Comparison of ENCODE assay signal across 19 cellular contexts in genomic region chr19:45046355-45046754, GRCh38. TPM values are rescaled to one million over a fixed set of nuclear protein-coding genes. Genes with fewer than 3 reads are reported as not detected.
DNase-seq lines count a peak whose midpoint lies in the region; ATAC-seq and TF ChIP-seq lines count a peak whose summit lies in the region.
"Had no signal": no experiment of that assay in that cellular context is flagged by ENCODE, and none has a peak within 500 bp of the region (broad histone marks: within the 10 kb centered on the region; RNA-seq: fewer than 3 reads in every experiment).

No MANE protein-coding gene starts in this region.

- peak overlapping the region; percentile 80 for H3K4me2 ChIP-seq in DOHH2 (ENCODE audit: low read length)
- H3K4me2 ChIP-seq: KMS-11, smooth muscle cell had no signal

- no peaks in the 10 kb centered on the region for H3K9me3 ChIP-seq in DOHH2 (ENCODE audit: control insufficient read depth, insufficient read depth, low read length)
- H3K9me3 ChIP-seq in mucosa of descending colon: no peaks in the 10 kb centered on the region
- H3K9me3 ChIP-seq: BE2C, body of pancreas had no signal

- no peak overlapping the region for H3K4me3 Mint-ChIP-seq in activated naive CD8-positive, alpha-beta T cell treated with anti-CD3 and anti-CD28 coated beads, Interleukin-2, amount 50 U/mL, for 24 hours

- H3K36me3 Mint-ChIP-seq in activated naive CD8-positive, alpha-beta T cell treated with anti-CD3 and anti-CD28 coated beads, Interleukin-2, amount 50 U/mL, for 24 hours (ENCODE audit: low read depth): peaks cover 33% of the 10 kb centered on the region

- no peaks in the 10 kb centered on the region for H3K27me3 Mint-ChIP-seq in activated naive CD8-positive, alpha-beta T cell treated with anti-CD3 and anti-CD28 coated beads, Interleukin-2, amount 50 U/mL, for 24 hours
- H3K27me3 Mint-ChIP-seq: stimulated activated naive CD8-positive, alpha-beta T cell treated with anti-CD3 and anti-CD28 coated beads, Interleukin-15, amount 100 ng/mL, for 72 hours had no signal

- H3K27ac ChIP-seq in 22Rv1: peak overlapping the region; percentile 68
- H3K27ac ChIP-seq in DOHH2 (ENCODE audit: low read depth, low read length): peak overlapping the region; percentile 93
- H3K27ac ChIP-seq: KMS-11 had no signal

- peaks cover 17% of the 10 kb centered on the region for H3F3A ChIP-seq in DOHH2 (ENCODE audit: control insufficient read depth, insufficient read depth)

- H3K4me3 ChIP-seq in DOHH2 (ENCODE audit: low read length) (peak overlapping the region; percentile 72), mucosa of descending colon (no peak overlapping the region)
- H3K4me3 ChIP-seq: body of pancreas, smooth muscle cell had no signal

- H3K9me3 Mint-ChIP-seq in activated naive CD8-positive, alpha-beta T cell treated with anti-CD3 and anti-CD28 coated beads, Interleukin-2, amount 50 U/mL, for 24 hours: no peaks in the 10 kb centered on the region
- H3K9me3 Mint-ChIP-seq: stimulated activated naive CD8-positive, alpha-beta T cell treated with anti-CD3 and anti-CD28 coated beads, Interleukin-15, amount 100 ng/mL, for 72 hours had no signal

- peaks cover 51% of the 10 kb centered on the region for H3K4me1 Mint-ChIP-seq in activated naive CD8-positive, alpha-beta T cell treated with anti-CD3 and anti-CD28 coated beads, Interleukin-2, amount 50 U/mL, for 24 hours

- no peak for ATAC-seq in activated naive CD8-positive, alpha-beta T cell treated with anti-CD3 and anti-CD28 coated beads, Interleukin-2, amount 50 U/mL, for 24 hours
- ATAC-seq in mucosa of descending colon: peak; percentile 13
- no peak for ATAC-seq in activated CD4-positive, CD25-positive, alpha-beta regulatory T cell treated with anti-CD3 and anti-CD28 coated beads, Interleukin-2, amount 50 U/mL, for 24 hours
- ATAC-seq: HCT116; SK-N-SH treated with all-trans-retinoic acid at 6 μM for 48 hours; stimulated activated naive CD8-positive, alpha-beta T cell treated with anti-CD3 and anti-CD28 coated beads, Interleukin-15, amount 100 ng/mL, for 72 hours had no signal

- H4K20me1 ChIP-seq in DOHH2 (ENCODE audit: control insufficient read depth, insufficient read depth, low read depth, low read length): peaks cover 5% of the 10 kb centered on the region; the same call in 1 of the 2 replicates

- peaks cover 98% of the 10 kb centered on the region for H3K79me2 ChIP-seq in DOHH2 (ENCODE audit: control insufficient read depth, low read length)

- peaks cover 82% of the 10 kb centered on the region for H3K36me3 ChIP-seq in DOHH2 (ENCODE audit: control insufficient read depth, low read length)
- no peaks in the 10 kb centered on the region for H3K36me3 ChIP-seq in mucosa of descending colon (ENCODE audit: low read depth)

- no peak for DNase-seq in activated naive CD8-positive, alpha-beta T cell treated with anti-CD3 and anti-CD28 coated beads, Interleukin-2, amount 50 U/mL, for 24 hours
- no peak for DNase-seq in mucosa of descending colon
- no peak for DNase-seq in T-helper 9 cell
- no peak for DNase-seq in activated CD4-positive, CD25-positive, alpha-beta regulatory T cell treated with anti-CD3 and anti-CD28 coated beads, Interleukin-2, amount 50 U/mL, for 72 hours
- DNase-seq in GDM1 (lab: John Stamatoyannopoulos, UW): no peak
- DNase-seq: activated CD4-positive, CD25-positive, alpha-beta regulatory T cell; BE2C; NCI-H1417 treated with DMSO at 0.1 percent for 48 hours; NCI-H2227 treated with DMSO at 0.1 percent for 48 hours; OCI-M1; stimulated activated naive CD8-positive, alpha-beta T cell treated with anti-CD3 and anti-CD28 coated beads, Interleukin-15, amount 100 ng/mL, for 72 hours had no signal

- no peaks in the 10 kb centered on the region for H3K9me2 ChIP-seq in DOHH2 (replicated peaks; ENCODE audit: control insufficient read depth, low read length)

- TF ChIP-seq CTCF in 22Rv1 (IDR thresholded peaks at IDR 0.05) (no peak), DOHH2 (IDR thresholded peaks at IDR 0.05; ENCODE audit: low read depth, low read length, poor library complexity, severe bottlenecking) (no peak), mucosa of descending colon (IDR thresholded peaks at IDR 0.05) (no peak)

- H3K27ac Mint-ChIP-seq in activated naive CD8-positive, alpha-beta T cell treated with anti-CD3 and anti-CD28 coated beads, Interleukin-2, amount 50 U/mL, for 24 hours: peak overlapping the region; percentile 26

- H3K4me1 ChIP-seq in DOHH2 (ENCODE audit: control insufficient read depth, low read length): peaks cover 84% of the 10 kb centered on the region
- H3K4me1 ChIP-seq in mucosa of descending colon (ENCODE audit: low read depth): peaks cover 9% of the 10 kb centered on the region
- H3K4me1 ChIP-seq: BE2C had no signal

- H3K27me3 ChIP-seq in DOHH2 (ENCODE audit: control insufficient read depth, low read length): no peaks in the 10 kb centered on the region
- H3K27me3 ChIP-seq: BE2C, body of pancreas had no signal

- intact Hi-C loops in mucosa of descending colon (cut with DNase I, micrococcal nuclease): no loop called here

RNA-seq across cellular contexts. Expression of gene CLASRP, which starts 7.5 kb away (rescaled TPM):
- 100 to 1,000 TPM in 1 of 3 donors, 10 to 100 TPM in 2; 79.4 to 113 (median 93.2) TPM for total RNA-seq in mucosa of descending colon

RNA-seq across cellular contexts. Expression of gene ZNF296, which starts 29.9 kb away (rescaled TPM):
- 1 to 10 TPM; 2.8 to 5.0 (median 4.9) TPM for total RNA-seq in mucosa of descending colon

RNA-seq across cellular contexts. Expression of gene GEMIN7, which starts 32.7 kb away (rescaled TPM):
- 10 to 100 TPM; 14.4 to 22.6 (median 21.8) TPM for total RNA-seq in mucosa of descending colon

RNA-seq across cellular contexts. Expression of gene RELB, which starts 45.1 kb away (rescaled TPM):
- 10 to 100 TPM; 20.9 to 30.3 (median 21.1) TPM for total RNA-seq in mucosa of descending colon

RNA-seq across cellular contexts. Expression of gene PPP1R37, which starts 46.6 kb away (rescaled TPM):
- total RNA-seq in mucosa of descending colon: 10 to 100 TPM; 27.2 to 33.6 (median 31.7) TPM
